Comparison of ENCODE assay signal across 8 cellular contexts in genomic region chr2:70190086-70190412, GRCh38. TPM values are rescaled to one million over a fixed set of nuclear protein-coding genes. Genes with fewer than 3 reads are reported as not detected.
DNase-seq lines count a peak whose midpoint lies in the region; ATAC-seq and TF ChIP-seq lines count a peak whose summit lies in the region.

No MANE protein-coding gene starts in this region.

- peak overlapping the region; percentile 87 to 99 (median 96) for H3K27ac ChIP-seq in dorsolateral prefrontal cortex
- peak overlapping the region; percentile 91 to 100 for H3K27ac ChIP-seq in thoracic aorta

- DNase-seq in BE2C (no peak), SW480 (ENCODE audit: low spot score) (peak; percentile 39), dorsolateral prefrontal cortex (peak in 3 of 10 donors; percentile 15 to 41 (median 19)), thoracic aorta (ENCODE audit: low spot score) (no peak), GOT3 (lab: John Stamatoyannopoulos, UW) (no peak)

- no peaks in the 10 kb centered on the region for H3K4me1 ChIP-seq in BE2C
- peaks cover 11% of the 10 kb centered on the region for H3K4me1 ChIP-seq in mononuclear cell (ENCODE audit: insufficient read depth, low read length)
- peaks cover 0 to 5% of the 10 kb centered on the region in 2 donors for H3K4me1 ChIP-seq in thoracic aorta (ENCODE audit: control insufficient read depth in 1 of 2, low read depth in 2 of 2)

- intact Hi-C loops in dorsolateral prefrontal cortex (cut with DNase I) = loop anchor here (2.0 to 10.0 kb wide), 8 partner anchors 47 to 278 kb away; partner anchors contain the start of genes TIA1 (in 2 of the 2), FAM136A (in 1 of the 2), MXD1 (in 1 of the 2) and PCBP1 (in 1 of the 2)

- ATAC-seq in GM18907 (IDR thresholded peaks at IDR 0.05; ENCODE audit: unreplicated experiment) (peak; percentile 29), HG03139 (IDR thresholded peaks at IDR 0.05; ENCODE audit: unreplicated experiment) (peak; percentile 5), thoracic aorta (ENCODE audit: insufficient number of reproducible peaks, low FRiP score, low read depth) (no peak)

- TF ChIP-seq CTCF in BE2C (IDR thresholded peaks at IDR 0.05; ENCODE audit: low read depth, low read length) (no peak), dorsolateral prefrontal cortex (IDR thresholded peaks at IDR 0.05 in 54 of 56, conservative IDR thresholded peaks at IDR 0.05 in 2 of 56; ENCODE audit: low read depth in 1 of 56, partially characterized antibody in 56 of 56) (no peak), thoracic aorta (IDR thresholded peaks at IDR 0.05) (no peak)

- H3K36me3 ChIP-seq in BE2C = no peaks in the 10 kb centered on the region
- H3K36me3 ChIP-seq in thoracic aorta = no peaks in the 10 kb centered on the region

- peak overlapping the region; percentile 89 for H3K4me3 ChIP-seq in BE2C (ENCODE audit: low read depth, low read length)
- peak overlapping the region; percentile 42 to 99 (median 86) for H3K4me3 ChIP-seq in dorsolateral prefrontal cortex
- peak overlapping the region; percentile 73 for H3K4me3 ChIP-seq in mononuclear cell (ENCODE audit: low read length)
- H3K4me3 ChIP-seq in thoracic aorta = peak overlapping the region; percentile 83

- H3K9me3 ChIP-seq in BE2C (no peaks in the 10 kb centered on the region), mononuclear cell (ENCODE audit: low read depth, low read length) (no peaks in the 10 kb centered on the region), thoracic aorta (no peaks in the 10 kb centered on the region)

- no peaks in the 10 kb centered on the region for H3K27me3 ChIP-seq in BE2C
- no peaks in the 10 kb centered on the region for H3K27me3 ChIP-seq in dorsolateral prefrontal cortex
- H3K27me3 ChIP-seq in mononuclear cell (ENCODE audit: insufficient read depth, low read length) = no peaks in the 10 kb centered on the region
- no peaks in the 10 kb centered on the region for H3K27me3 ChIP-seq in thoracic aorta (replicated peaks; ENCODE audit: insufficient read depth)

RNA-seq across cellular contexts. Expression of gene C2orf42, which starts 0.8 kb away (rescaled TPM):
- polyA plus RNA-seq in BE2C (2012; ENCODE audit: insufficient read depth, insufficient read length, low read depth) = 11.4 TPM
- total RNA-seq in dorsolateral prefrontal cortex (10 to 100 TPM; 20.6 to 44.6 (median 32.0) TPM), mononuclear cell (19.6 TPM), thoracic aorta (10 to 100 TPM; 13.7 to 25.5 TPM)

RNA-seq across cellular contexts. Expression of gene TIA1, which starts 58.4 kb away (rescaled TPM):
- polyA plus RNA-seq in BE2C (2012; ENCODE audit: insufficient read depth, insufficient read length, low read depth) = 33.0 TPM
- total RNA-seq in dorsolateral prefrontal cortex (100 to 1,000 TPM in 116 of 120 experiments, 10 to 100 TPM in 4; 80.0 to 187 (median 133) TPM), mononuclear cell (57.1 TPM), thoracic aorta (100 to 1,000 TPM in 1 of 2 donors, 10 to 100 TPM in 1; 56.7 to 127 TPM)
